9 cellular contexts compared by ENCODE assay signal in genomic region chr15:29571728-29572454, GRCh38.
DNase-seq lines count a peak whose midpoint lies in the region; ATAC-seq, FAIRE-seq and TF ChIP-seq lines count a peak whose summit lies in the region.
"Had no signal": no experiment of that assay in that cellular context is flagged by ENCODE, and none has a peak within 500 bp of the region (broad histone marks: within the 10 kb centered on the region; RNA-seq: fewer than 3 reads in every experiment).

No MANE protein-coding gene starts in this region.

- ATAC-seq in GM18498 (IDR thresholded peaks at IDR 0.05; ENCODE audit: unreplicated experiment): no peak

- TF ChIP-seq CTCF in kidney (IDR thresholded peaks at IDR 0.05; ENCODE audit: borderline replicate concordance, extremely low read depth, insufficient read depth) (no peak), BE2C (IDR thresholded peaks at IDR 0.05; ENCODE audit: low read depth, low read length) (no peak)

- CTCF ChIA-PET in activated CD4-positive, alpha-beta memory T cell treated with anti-CD3 and anti-CD28 coated beads, Interleukin-2, amount 10 ng/mL, durations not matched to agents 7 days and 5 days (lab: Charles Lee): no interaction called here

- H3K4me1 Mint-ChIP-seq in activated T-cell treated with anti-CD3 and anti-CD28 coated beads, Interleukin-2, amount 50 U/mL, for 24 hours (ENCODE audit: low read depth): peaks cover 8% of the 10 kb centered on the region
- peaks cover 6% of the 10 kb centered on the region for H3K4me1 Mint-ChIP-seq in activated CD4-positive, alpha-beta memory T cell treated with anti-CD3 and anti-CD28 coated beads, Interleukin-2, amount 10 ng/mL, durations not matched to agents 7 days and 5 days

- DNase-seq in activated T-cell treated with anti-CD3 and anti-CD28 coated beads, Interleukin-2, amount 50 U/mL, for 24 hours: no peak
- DNase-seq in activated T-cell treated with anti-CD3 and anti-CD28 coated beads for 4 hours (no peak), kidney (no peak), superior temporal gyrus (ENCODE audit: extremely low spot score) (peak; percentile 17), BE2C (no peak), activated gamma-delta T cell (lab: John Stamatoyannopoulos, UW) (no peak)
- DNase-seq in activated CD4-positive, alpha-beta memory T cell treated with anti-CD3 and anti-CD28 coated beads, Interleukin-2, amount 10 ng/mL, durations not matched to agents 7 days and 5 days: no peak
- DNase-seq: CD4-positive, CD25-positive, alpha-beta regulatory T cell had no signal

- H3K9me3 ChIP-seq in kidney (ENCODE audit: control insufficient read depth in 1 of 2, low read length in 2 of 2): no peaks in the 10 kb centered on the region
- H3K9me3 ChIP-seq in BE2C: no peaks in the 10 kb centered on the region

- peak overlapping the region in 1 of 2 donors; percentile 22 for H3K9ac ChIP-seq in kidney (ENCODE audit: low read length in 2 of 2)

- no peak for FAIRE-seq in kidney (lab: Jason Lieb, UNC)

- no peak overlapping the region for H3K27ac ChIP-seq in kidney (ENCODE audit: low read depth in 2 of 2, low read length in 2 of 2)

- intact Hi-C loops in kidney (cut with DNase I): no loop called here

- H3K4me3 ChIP-seq in kidney (ENCODE audit: low read length in 2 of 2): peak overlapping the region; percentile 51 to 62
- H3K4me3 ChIP-seq in BE2C (ENCODE audit: low read depth, low read length): no peak overlapping the region

- H3K27me3 Mint-ChIP-seq in activated T-cell treated with anti-CD3 and anti-CD28 coated beads, Interleukin-2, amount 50 U/mL, for 24 hours: peaks cover 72% of the 10 kb centered on the region
- peaks cover 51% of the 10 kb centered on the region for H3K27me3 Mint-ChIP-seq in activated CD4-positive, alpha-beta memory T cell treated with anti-CD3 and anti-CD28 coated beads, Interleukin-2, amount 10 ng/mL, durations not matched to agents 7 days and 5 days

- H3K4me1 ChIP-seq in kidney (ENCODE audit: control insufficient read depth in 1 of 2, insufficient read depth in 1 of 2, low read depth in 1 of 2, low read length in 2 of 2) (peaks cover 0 to 2% of the 10 kb centered on the region in 2 donors), BE2C (no peaks in the 10 kb centered on the region)

- no peaks in the 10 kb centered on the region for H3K36me3 Mint-ChIP-seq in activated T-cell treated with anti-CD3 and anti-CD28 coated beads, Interleukin-2, amount 50 U/mL, for 24 hours (ENCODE audit: low read depth)
- peaks cover 4% of the 10 kb centered on the region for H3K36me3 Mint-ChIP-seq in activated CD4-positive, alpha-beta memory T cell treated with anti-CD3 and anti-CD28 coated beads, Interleukin-2, amount 10 ng/mL, durations not matched to agents 7 days and 5 days (ENCODE audit: low read depth)
- H3K36me3 Mint-ChIP-seq: CD4-positive, CD25-positive, alpha-beta regulatory T cell had no signal

- POLR2A ChIA-PET in activated CD4-positive, alpha-beta memory T cell treated with anti-CD3 and anti-CD28 coated beads, Interleukin-2, amount 10 ng/mL, durations not matched to agents 7 days and 5 days (lab: Charles Lee): no interaction called here

- H3K9me3 Mint-ChIP-seq in activated T-cell treated with anti-CD3 and anti-CD28 coated beads, Interleukin-2, amount 50 U/mL, for 24 hours: peaks cover 2% of the 10 kb centered on the region
- H3K9me3 Mint-ChIP-seq in activated CD4-positive, alpha-beta memory T cell treated with anti-CD3 and anti-CD28 coated beads, Interleukin-2, amount 10 ng/mL, durations not matched to agents 7 days and 5 days: no peaks in the 10 kb centered on the region

- no peak overlapping the region for H3K27ac Mint-ChIP-seq in activated T-cell treated with anti-CD3 and anti-CD28 coated beads, Interleukin-2, amount 50 U/mL, for 24 hours
- H3K27ac Mint-ChIP-seq in activated CD4-positive, alpha-beta memory T cell treated with anti-CD3 and anti-CD28 coated beads, Interleukin-2, amount 10 ng/mL, durations not matched to agents 7 days and 5 days: no peak overlapping the region

- H3K4me3 Mint-ChIP-seq in activated T-cell treated with anti-CD3 and anti-CD28 coated beads, Interleukin-2, amount 50 U/mL, for 24 hours: peak overlapping the region; percentile 13
- peak overlapping the region; percentile 8 for H3K4me3 Mint-ChIP-seq in activated CD4-positive, alpha-beta memory T cell treated with anti-CD3 and anti-CD28 coated beads, Interleukin-2, amount 10 ng/mL, durations not matched to agents 7 days and 5 days

- peaks cover 55% of the 10 kb centered on the region for H3K27me3 ChIP-seq in BE2C

- H3K36me3 ChIP-seq in kidney (ENCODE audit: control insufficient read depth in 1 of 2, insufficient read depth in 2 of 2, low read length in 2 of 2) (no peaks in the 10 kb centered on the region), BE2C (no peaks in the 10 kb centered on the region)
